Comparison of ENCODE assay signal across 8 cellular contexts in the genomic region with DNA sequence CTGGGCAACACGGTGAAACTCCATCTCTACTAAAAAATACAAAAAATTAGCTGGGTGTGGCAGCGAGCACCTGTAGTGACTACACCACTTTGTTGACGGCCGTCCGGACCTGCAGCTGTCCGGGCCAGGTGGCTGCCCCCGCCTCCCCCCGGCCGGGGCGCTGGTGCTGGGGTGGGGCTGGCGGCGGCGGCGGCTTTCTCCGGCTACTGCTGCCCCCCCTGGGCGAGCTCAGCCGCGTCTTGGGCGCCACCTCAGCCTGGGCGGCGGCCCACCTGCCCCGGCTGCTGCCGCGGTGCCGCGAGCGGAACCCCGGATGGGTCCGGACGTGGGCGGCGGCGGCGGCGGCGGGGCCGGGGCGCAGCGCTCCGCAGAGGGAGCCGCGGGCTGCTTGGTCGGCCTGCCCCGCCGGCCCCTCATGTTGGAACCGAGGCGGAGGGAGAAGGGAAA. TPM values are rescaled to one million over a fixed set of nuclear protein-coding genes. Genes with fewer than 3 reads are reported as not detected.
DNase-seq lines count a peak whose midpoint lies in the region; ATAC-seq, FAIRE-seq and TF ChIP-seq lines count a peak whose summit lies in the region.
"Not testable (repeated sequence)": the region's sequence is repeated elsewhere in the genome, so short reads cannot be mapped to it uniquely, and the experiment has no call there.

No MANE protein-coding gene starts in this region.

- TF ChIP-seq RAD21 in K562 (CRISPR knock-in tag; conservative IDR thresholded peaks at IDR 0.05 in 1 of 2, IDR thresholded peaks at IDR 0.05 in 1 of 2) = peak in 1 of 2 experiments; percentile 17; a peak in 1 of 4 replicates

- not testable (repeated sequence) for H3K27me3 Mint-ChIP-seq in T-cell

- not testable (repeated sequence) for H3K27me3 ChIP-seq in K562 (ENCODE audit: control insufficient read depth in 2 of 2, insufficient read depth in 2 of 2, low read length in 2 of 2); right cardiac atrium (ENCODE audit: control insufficient read depth, insufficient read depth); trophoblast cell (ENCODE audit: insufficient read depth, low read length); tibial nerve

- not testable (repeated sequence) for H3K9me3 ChIP-seq in KOPT-K1 (ENCODE audit: insufficient read depth, low read length, poor library complexity, severe bottlenecking); K562 (replicated peaks; ENCODE audit: control insufficient read depth, insufficient read depth, low read depth, low read length); right cardiac atrium (ENCODE audit: control insufficient read depth, low read length); trophoblast cell (ENCODE audit: insufficient read depth, low read depth, low read length); tibial nerve

- TF ChIP-seq EP300 in K562 (IDR thresholded peaks at IDR 0.05; ENCODE audit: low read length); tibial nerve (IDR thresholded peaks at IDR 0.05): not testable (repeated sequence)

- peak overlapping the region; percentile 79 for H3K14ac ChIP-seq in trophoblast cell (ENCODE audit: low read length)

- H3K4me3 ChIP-seq in K562 = peak overlapping the region; percentile 68
- H3K4me3 ChIP-seq in right cardiac atrium (ENCODE audit: low read length) = peak overlapping the region; percentile 58
- H3K4me3 ChIP-seq in trophoblast cell (ENCODE audit: low read depth, low read length) = peak overlapping the region; percentile 78
- H3K4me3 ChIP-seq in tibial nerve = peak overlapping the region; percentile 77 to 91 (median 88)

- not testable (repeated sequence) for H3K18ac ChIP-seq in trophoblast cell (ENCODE audit: low read length)

- not testable (repeated sequence) for H3K36me3 Mint-ChIP-seq in T-cell

- H3K4ac ChIP-seq in trophoblast cell (ENCODE audit: low read depth, low read length) = not testable (repeated sequence)

- H2BK5ac ChIP-seq in trophoblast cell (ENCODE audit: low read depth, low read length, poor library complexity) = peak overlapping the region; percentile 82

- peak overlapping the region; percentile 88 for H4K91ac ChIP-seq in trophoblast cell (ENCODE audit: low read depth, low read length)

- DNase-seq in T-cell (peak in 18 of 34 experiments; percentile 8 to 49 (median 24)), K562 (ENCODE audit: extremely low read depth in 1 of 4, low spot score in 3 of 4) (peak; percentile 32 to 72 (median 38)), right cardiac atrium (peak; percentile 43 to 79 (median 70)), trophoblast cell (peak; percentile 48 to 63)
- DNase-seq in tibial nerve (ENCODE audit: low spot score in 2 of 2) = not testable (repeated sequence)

- CTCF ChIA-PET in T-cell (lab: Charles Lee) (interaction anchor here in 1 of 2 donors (0.6 to 1.8 kb wide), 3 partner anchors 67 to 254 kb away, joined by 3 to 14 read pairs (median 4); no protein-coding TSS in a partner anchor), K562 (lab: Yijun Ruan, JAX; ENCODE audit: low intra/inter-chr PET ratio) (interaction anchor here (0.7 kb wide), 1 partner anchor 142 kb away, joined by 4 read pairs; no protein-coding TSS in a partner anchor)

- peaks cover 28 to 30% of the 10 kb centered on the region in 2 experiments; a peak in 4 of 5 replicates for H3K4me1 ChIP-seq in K562 (replicated peaks in 1 of 2; ENCODE audit: control insufficient read depth in 2 of 2, insufficient read depth in 2 of 2, low read length in 2 of 2)
- not testable (repeated sequence) for H3K4me1 ChIP-seq in right cardiac atrium (ENCODE audit: control insufficient read depth, insufficient read depth, low read length); trophoblast cell (ENCODE audit: control insufficient read depth in 1 of 2, insufficient read depth in 2 of 2, low read length in 2 of 2); tibial nerve

- not testable (repeated sequence) for BruUV-seq in K562 (replicated peaks; lab: Mats Ljungman, UMichigan)

- H2BK120ac ChIP-seq in trophoblast cell (ENCODE audit: insufficient read depth, low read length, poor library complexity) = peak overlapping the region; percentile 6

- not testable (repeated sequence) for H3K9me1 ChIP-seq in K562 (ENCODE audit: control insufficient read depth, insufficient read depth, low read length)

- not testable (repeated sequence) for H3K4me1 Mint-ChIP-seq in T-cell

- not testable (repeated sequence) for H3K9me3 Mint-ChIP-seq in T-cell

- peak in 1 of 3 experiments; percentile 26; a peak in 2 of 6 replicates for TF ChIP-seq CTCF in K562 (IDR thresholded peaks at IDR 0.05 in 2 of 3, conservative IDR thresholded peaks at IDR 0.05 in 1 of 3; ENCODE audit: insufficient read depth in 2 of 3, low read depth in 1 of 3, low read length in 3 of 3)
- TF ChIP-seq CTCF in tibial nerve (IDR thresholded peaks at IDR 0.05) = not testable (repeated sequence)

- under 1% methylated on average over 17 of the region's 47 CpGs for WGBS in K562 (ENCODE audit: insufficient coverage, low coverage, missing lambda C conversion rate)
- WGBS in right cardiac atrium = under 1% methylated on average over 47 of the region's 47 CpGs
- WGBS in trophoblast cell (ENCODE audit: extremely low coverage, insufficient coverage, insufficient read length) = no CpG with 5 or more reads among the region's 47 CpGs
- WGBS in tibial nerve, 2 donors = 0% methylated on average over 2 to 8 of the region's 47 CpGs

- FAIRE-seq in K562 (lab: Jason Lieb, UNC) = not testable (repeated sequence)

- TF ChIP-seq POLR2A in K562 (conservative IDR thresholded peaks at IDR 0.05); tibial nerve (IDR thresholded peaks at IDR 0.05): not testable (repeated sequence)

- H2BK12ac ChIP-seq in trophoblast cell (ENCODE audit: low read length) = not testable (repeated sequence)

- in situ Hi-C loops in K562 (cut with MboI) = not testable (repeated sequence)

- H4K8ac ChIP-seq in trophoblast cell (ENCODE audit: low read depth, low read length) = peak overlapping the region; percentile 71

- intact Hi-C loops in K562 (cut with micrococcal nuclease) = loop anchor here (2.0 kb wide), 1 partner anchor 20 kb away; no protein-coding TSS in a partner anchor
- intact Hi-C loops in right cardiac atrium (cut with DNase I) = not testable (repeated sequence)

- H4K12ac ChIP-seq in trophoblast cell (ENCODE audit: low read depth, low read length) = peak overlapping the region; percentile 85

- ATAC-seq in GM18498 (IDR thresholded peaks at IDR 0.05; ENCODE audit: unreplicated experiment) (peak; percentile 57), HG02571 (IDR thresholded peaks at IDR 0.05; ENCODE audit: unreplicated experiment) (peak; percentile 49), T-cell (replicated peaks in 1 of 4) (peak; percentile 38 to 68 (median 62)), K562 (peak; percentile 58), right cardiac atrium (peak in 1 of 2 donors; percentile 55)

- POLR2A ChIA-PET in T-cell (lab: Charles Lee) (interaction anchor here in 1 of 2 donors (0.6 kb wide), 1 partner anchor 33 kb away, joined by 3 read pairs; no protein-coding TSS in a partner anchor), K562 (lab: Yijun Ruan, JAX) (interaction anchor here (0.8 to 1.8 kb wide), 3 partner anchors 56 to 254 kb away, joined by 3 to 4 read pairs (median 3); no protein-coding TSS in a partner anchor)

- H3K79me1 ChIP-seq in trophoblast cell (ENCODE audit: low read length) = not testable (repeated sequence)

- peak overlapping the region; percentile 83 for H3K27ac ChIP-seq in KOPT-K1 (ENCODE audit: low read depth, low read length, poor library complexity, severe bottlenecking)
- peak overlapping the region; percentile 67; the same call in 2 of the 3 replicates for H3K27ac ChIP-seq in K562 (ENCODE audit: extremely low read depth, low read depth, low read length)
- peak overlapping the region; percentile 71 for H3K27ac ChIP-seq in right cardiac atrium (ENCODE audit: low read length)
- H3K27ac ChIP-seq in trophoblast cell (ENCODE audit: low read depth, low read length) = peak overlapping the region; percentile 89
- H3K27ac ChIP-seq in tibial nerve = peak overlapping the region; percentile 89 to 99 (median 96)

- H3K23ac ChIP-seq in trophoblast cell (ENCODE audit: low read length) = not testable (repeated sequence)

- H2AFZ ChIP-seq in K562 (ENCODE audit: low read depth, low read length) = not testable (repeated sequence)
- peak overlapping the region; percentile 75 for H2AFZ ChIP-seq in trophoblast cell (ENCODE audit: insufficient read depth, low read length, poor library complexity)

- peak overlapping the region; percentile 70 to 97; a peak in 3 of 4 replicates for H3K9ac ChIP-seq in K562 (ENCODE audit: insufficient read depth in 1 of 2, low read depth in 2 of 2, low read length in 2 of 2)
- H3K9ac ChIP-seq in trophoblast cell (ENCODE audit: low read length) = not testable (repeated sequence)

- peak overlapping the region; percentile 87 for H3K27ac Mint-ChIP-seq in T-cell

- H2AK5ac ChIP-seq in trophoblast cell (ENCODE audit: low read length) = not testable (repeated sequence)

- not testable (repeated sequence) for H4K20me1 ChIP-seq in K562 (replicated peaks; ENCODE audit: control insufficient read depth, insufficient read depth, low read length)

- H3K79me2 ChIP-seq in K562 (ENCODE audit: control insufficient read depth, insufficient read depth, low read length); trophoblast cell (ENCODE audit: control insufficient read depth, insufficient read depth, low read length, poor library complexity): not testable (repeated sequence)

- H3K4me2 ChIP-seq in K562 (ENCODE audit: insufficient read depth, low read length) (peak overlapping the region; percentile 56), trophoblast cell (ENCODE audit: low read length) (peak overlapping the region; percentile 55)

- peak overlapping the region; percentile 84 to 88 (median 86) for H3K4me3 Mint-ChIP-seq in T-cell

- not testable (repeated sequence) for H3K36me3 ChIP-seq in KOPT-K1 (ENCODE audit: insufficient read depth, low read length); K562 (ENCODE audit: control insufficient read depth, insufficient read depth, low read length); trophoblast cell (ENCODE audit: control insufficient read depth in 1 of 2, insufficient read depth in 2 of 2, low read length in 2 of 2); tibial nerve

RNA-seq across cellular contexts. Expression of gene LRRC37A3, which starts 0.4 kb away (rescaled TPM):
- 10 to 100 TPM in 4 of 5 donors, 1 to 10 TPM in 1; 9.2 to 65.8 (median 14.0) TPM for total RNA-seq in T-cell
- total RNA-seq in K562 (2011; cell fraction: chromatin; rRNA removed; ENCODE audit: low replicate concordance) = 41.7 and 83.3 TPM in 2 replicates
- 27.2 and 27.9 TPM in 2 replicates for total RNA-seq in K562 (2011; cell fraction: nucleolus; rRNA removed)
- total RNA-seq in K562 (2011; cell fraction: nucleoplasm; rRNA removed) = 50.4 and 79.2 TPM in 2 replicates
- 2.4 and 2.7 TPM in 2 replicates for total RNA-seq in K562 (2014; rRNA removed)
- 3.7 and 4.3 TPM in 2 replicates for total RNA-seq in K562 (2014; rRNA removed; fragmentation: Illumina TruSeq; extraction: Trizol)
- total RNA-seq in K562 (2015; rRNA removed; fragmentation: Illumina TruSeq; extraction: Trizol) = 4.6 and 5.4 TPM in 2 replicates
- 3.6 and 5.9 TPM in 2 replicates for total RNA-seq in K562 (2021)
- polyA plus RNA-seq in K562 (2011; rRNA removed) = 1.9 and 2.2 TPM in 2 replicates
- 0.91 and 1.2 TPM in 2 replicates for polyA plus RNA-seq in K562 (2011; cell fraction: cytosol; rRNA removed)
- 3.4 and 4.8 TPM in 2 replicates for polyA plus RNA-seq in K562 (2011; cell fraction: nucleus; rRNA removed)
- 1.3 and 2.2 TPM in 2 replicates for polyA plus RNA-seq in K562 (2012)
- 1.1 and 1.5 TPM in 2 replicates for polyA plus RNA-seq in K562 (2014; fragmentation: Illumina TruSeq; extraction: Trizol)
- polyA plus RNA-seq in K562 (2014; fragmentation: Nextera tagmentation; extraction: Ambion mirVana) = under 1 TPM; 0.14 to 0.66 TPM
- 2.0 and 4.2 TPM in 2 replicates for polyA plus RNA-seq in K562 (2014; rRNA removed)
- polyA minus RNA-seq in K562 (2011; rRNA and poly(A)+ RNA removed) = 14.2 and 17.4 TPM in 2 replicates
- polyA minus RNA-seq in K562 (2011; cell fraction: cytosol; rRNA and poly(A)+ RNA removed) = 1.7 and 4.7 TPM in 2 replicates
- 7.4 and 15.3 TPM in 2 replicates for polyA minus RNA-seq in K562 (2011; cell fraction: nucleus; rRNA and poly(A)+ RNA removed)
- 10 to 100 TPM in 1 of 4 donors, 1 to 10 TPM in 3; 4.6 to 11.2 (median 7.4) TPM for total RNA-seq in right cardiac atrium
- polyA plus RNA-seq in right cardiac atrium = 2.0 TPM
- polyA plus RNA-seq in trophoblast cell (2013) = 5.6 and 6.7 TPM in 2 replicates
- 10 to 100 TPM in 2 of 4 donors, 1 to 10 TPM in 2; 7.0 to 20.5 (median 10.4) TPM for total RNA-seq in tibial nerve
